8 cellular contexts compared by ENCODE assay signal in genomic region chr13:80340643-80341097, GRCh38. TPM values are rescaled to one million over a fixed set of nuclear protein-coding genes. Genes with fewer than 3 reads are reported as not detected.
A peak's percentile ranks its signal among the peaks of the same experiment; 100 is the strongest.
DNase-seq lines count a peak whose midpoint lies in the region; ATAC-seq and TF ChIP-seq lines count a peak whose summit lies in the region.

No MANE protein-coding gene starts in this region.

- intact Hi-C loops in Calu3 (cut with micrococcal nuclease; ENCODE audit: unreplicated experiment) (loop anchor here (5.0 kb wide), 2 partner anchors 208 to 403 kb away; no protein-coding TSS in a partner anchor), spleen (cut with DNase I; ENCODE audit: low total_unique reads) (no loop called here)
- intact Hi-C loops in activated CD8-positive, alpha-beta T cell treated with anti-CD3 and anti-CD28 coated beads for 36 hours (cut with micrococcal nuclease) = no loop called here

- H3K9me3 Mint-ChIP-seq in Calu3 (ENCODE audit: low read depth, unreplicated experiment) = no peaks in the 10 kb centered on the region
- no peaks in the 10 kb centered on the region for H3K9me3 Mint-ChIP-seq in activated CD8-positive, alpha-beta T cell treated with anti-CD3 and anti-CD28 coated beads for 36 hours

- no peak for TF ChIP-seq POLR2A in spleen (IDR thresholded peaks at IDR 0.05)

- H3K4me3 Mint-ChIP-seq in Calu3 (ENCODE audit: low read depth, unreplicated experiment) = no peak overlapping the region
- no peak overlapping the region for H3K4me3 Mint-ChIP-seq in activated CD8-positive, alpha-beta T cell treated with anti-CD3 and anti-CD28 coated beads for 36 hours

- WGBS in HUES64 = under 1% methylated on average over 43 of the region's 44 CpGs
- 1% methylated on average over 27 to 44 of the region's 44 CpGs for WGBS in spleen, 5 donors

- H3K27ac ChIP-seq in HUES64 (ENCODE audit: low read depth, low read length) (peak overlapping the region; percentile 100), spleen (peak overlapping the region; percentile 72 to 95 (median 93))

- H3K27me3 Mint-ChIP-seq in Calu3 (ENCODE audit: unreplicated experiment) = no peaks in the 10 kb centered on the region
- peaks cover 43% of the 10 kb centered on the region for H3K27me3 Mint-ChIP-seq in activated CD8-positive, alpha-beta T cell treated with anti-CD3 and anti-CD28 coated beads for 36 hours

- CTCF ChIA-PET in Calu3 (lab: Charles Lee) = interaction anchor here (0.7 kb wide), 1 partner anchor 573 kb away, joined by 3 read pairs; no protein-coding TSS in a partner anchor
- CTCF ChIA-PET in activated CD8-positive, alpha-beta T cell treated with anti-CD3 and anti-CD28 coated beads for 36 hours (lab: Charles Lee) = no interaction called here

- peak; percentile 23 for ATAC-seq in GM19463 (IDR thresholded peaks at IDR 0.05; ENCODE audit: unreplicated experiment)
- ATAC-seq in activated CD8-positive, alpha-beta T cell treated with anti-CD3 and anti-CD28 coated beads for 36 hours = peak; percentile 36

- H3K27me3 ChIP-seq in HUES64 (ENCODE audit: insufficient read depth, low read length) = peaks cover 9% of the 10 kb centered on the region
- H3K27me3 ChIP-seq in iPS-15b (ENCODE audit: control insufficient read depth, insufficient read depth, low read length) = peaks cover 7% of the 10 kb centered on the region
- H3K27me3 ChIP-seq in spleen (replicated peaks in 1 of 7) = peaks cover 0 to 55% (median 0%) of the 10 kb centered on the region in 7 donors

- no peaks in the 10 kb centered on the region for H3K4me1 Mint-ChIP-seq in Calu3 (ENCODE audit: low read depth, unreplicated experiment)
- peaks cover 21% of the 10 kb centered on the region for H3K4me1 Mint-ChIP-seq in activated CD8-positive, alpha-beta T cell treated with anti-CD3 and anti-CD28 coated beads for 36 hours (ENCODE audit: low read depth)

- peak; percentile 0 for DNase-seq in Calu3
- DNase-seq in activated CD8-positive, alpha-beta T cell treated with anti-CD3 and anti-CD28 coated beads for 36 hours = peak; percentile 8
- no peak for DNase-seq in spleen
- no peak for DNase-seq in activated CD4-positive, CD25-positive, alpha-beta regulatory T cell treated with anti-CD3 and anti-CD28 coated beads, Interleukin-2, amount 50 U/mL, for 72 hours
- DNase-seq in NCI-H774 (lab: John Stamatoyannopoulos, UW) = no peak

- H3K9me3 ChIP-seq in HUES64 (ENCODE audit: insufficient read depth, low read depth, low read length) = no peaks in the 10 kb centered on the region
- H3K9me3 ChIP-seq in iPS-15b (ENCODE audit: control insufficient read depth, insufficient read depth, low read length) = no peaks in the 10 kb centered on the region
- no peaks in the 10 kb centered on the region for H3K9me3 ChIP-seq in spleen

- no TSS peak for BruUV-seq in Calu3 (replicated peaks; lab: Mats Ljungman, UMichigan)

- POLR2A ChIA-PET in activated CD8-positive, alpha-beta T cell treated with anti-CD3 and anti-CD28 coated beads for 36 hours (lab: Charles Lee) = no interaction called here

- H3K9ac ChIP-seq in HUES64 (ENCODE audit: low read depth, low read length) = peak overlapping the region; percentile 99
- peak overlapping the region; percentile 74 for H3K9ac ChIP-seq in iPS-15b (ENCODE audit: low read depth, low read length)

- H3K36me3 Mint-ChIP-seq in Calu3 (ENCODE audit: insufficient read depth, unreplicated experiment) = peaks cover 9% of the 10 kb centered on the region
- no peaks in the 10 kb centered on the region for H3K36me3 Mint-ChIP-seq in activated CD8-positive, alpha-beta T cell treated with anti-CD3 and anti-CD28 coated beads for 36 hours (ENCODE audit: low read depth)

- H3K4me3 ChIP-seq in HUES64 (ENCODE audit: low read length) (peak overlapping the region; percentile 99), iPS-15b (ENCODE audit: low read depth, low read length) (peak overlapping the region; percentile 99), spleen (peak overlapping the region; percentile 57 to 91 (median 68))

- no peak for TF ChIP-seq CTCF in Calu3 (IDR thresholded peaks at IDR 0.05; ENCODE audit: unreplicated experiment)
- TF ChIP-seq CTCF in activated CD8-positive, alpha-beta T cell treated with anti-CD3 and anti-CD28 coated beads for 36 hours (IDR thresholded peaks at IDR 0.05) = no peak
- no peak for TF ChIP-seq CTCF in spleen (IDR thresholded peaks at IDR 0.05 in 8 of 11, conservative IDR thresholded peaks at IDR 0.05 in 3 of 11)

- H3K36me3 ChIP-seq in HUES64 (ENCODE audit: insufficient read depth, low read length) = peaks cover 30% of the 10 kb centered on the region
- peaks cover 12% of the 10 kb centered on the region for H3K36me3 ChIP-seq in iPS-15b (ENCODE audit: control insufficient read depth, insufficient read depth, low read length)
- H3K36me3 ChIP-seq in spleen = peaks cover 0 to 16% (median 4%) of the 10 kb centered on the region in 6 donors

- H3K4me1 ChIP-seq in HUES64 (ENCODE audit: insufficient read depth, low read length) = peaks cover 41% of the 10 kb centered on the region
- H3K4me1 ChIP-seq in iPS-15b (ENCODE audit: control insufficient read depth, insufficient read depth, low read length) = peaks cover 20% of the 10 kb centered on the region
- peaks cover 10 to 91% (median 56%) of the 10 kb centered on the region in 6 donors for H3K4me1 ChIP-seq in spleen

- H3K27ac Mint-ChIP-seq in Calu3 (ENCODE audit: unreplicated experiment) = no peak overlapping the region
- peak overlapping the region; percentile 40 for H3K27ac Mint-ChIP-seq in activated CD8-positive, alpha-beta T cell treated with anti-CD3 and anti-CD28 coated beads for 36 hours

RNA-seq across cellular contexts. Expression of gene SPRY2, which starts 0.3 kb away (rescaled TPM):
- 13.3 and 13.6 TPM in 2 replicates for total RNA-seq in Calu3 (2022)
- polyA plus RNA-seq in HUES64 (2013, experiment 1 of 2) = 68.7 TPM
- 98.0 TPM for polyA plus RNA-seq in HUES64 (2013, experiment 2 of 2)
- 1 to 10 TPM in 1 of 2 experiments, under 1 TPM in 1; 0.90 to 1.3 TPM for total RNA-seq in activated CD8-positive, alpha-beta T cell treated with anti-CD3 and anti-CD28 coated beads for 36 hours
- 10 to 100 TPM; 29.5 to 63.9 (median 46.6) TPM for total RNA-seq in spleen
- polyA plus RNA-seq in spleen = 10 to 100 TPM in 1 of 3 donors, 1 to 10 TPM in 2; 8.5 to 13.9 (median 9.2) TPM

Comparison
In these comparisons a context has a peak if more than half of its experiments do, and no peak if none do; other contexts are left out.
1. DNase-seq: peak in Calu3 (single experiment) and activated CD8-positive, alpha-beta T cell treated with anti-CD3 and anti-CD28 coated beads for 36 hours (single experiment); none in spleen (single experiment), activated CD4-positive, CD25-positive, alpha-beta regulatory T cell treated with anti-CD3 and anti-CD28 coated beads, Interleukin-2, amount 50 U/mL, for 72 hours (single experiment) and NCI-H774 (single experiment).
2. Peak in every context shown above with its lines, with median percentiles within 50 percentile points of each other: H3K4me3 ChIP-seq.